Comparison of ENCODE assay signal across 27 cellular contexts in genomic region chr5:33162057-33162456, GRCh38.
"Had no signal": no experiment of that assay in that cellular context is flagged by ENCODE, and none has a peak within 500 bp of the region (broad histone marks: within the 10 kb centered on the region; RNA-seq: fewer than 3 reads in every experiment).

No MANE protein-coding gene starts in this region.

- H3K27ac Mint-ChIP-seq: immature natural killer cell, memory B cell, natural killer cell had no signal

- H3K27me3 Mint-ChIP-seq: memory B cell; naive thymus-derived CD4-positive, alpha-beta T cell had no signal

- H3K4me1 Mint-ChIP-seq: memory B cell had no signal

- H3K4me3 Mint-ChIP-seq: immature natural killer cell; memory B cell; naive thymus-derived CD4-positive, alpha-beta T cell; natural killer cell had no signal

- FAIRE-seq: endothelial cell of umbilical vein, frontal cortex, kidney had no signal

- H3K4me3 ChIP-seq: coronary artery, dorsolateral prefrontal cortex, esophagus muscularis mucosa, gastroesophageal sphincter, heart left ventricle, hepatocyte, left ventricle myocardium inferior, lung had no signal

- ATAC-seq: foreskin keratinocyte; gastroesophageal sphincter; heart left ventricle; left colon; left lobe of liver; naive thymus-derived CD4-positive, alpha-beta T cell; natural killer cell had no signal

- DNase-seq: dermis blood vessel endothelial cell; dorsolateral prefrontal cortex; effector CD4-positive, alpha-beta T cell; effector memory CD4-positive, alpha-beta T cell; foreskin keratinocyte; heart left ventricle; hypothalamus; immature natural killer cell; islet precursor cell; kidney; kidney glomerular epithelial cell; left colon; left ventricle myocardium inferior; mammary epithelial cell; mesendoderm; midbrain; naive thymus-derived CD4-positive, alpha-beta T cell; natural killer cell had no signal

- H3K4me1 ChIP-seq: esophagus muscularis mucosa, foreskin keratinocyte, gastroesophageal sphincter, heart left ventricle, left ventricle myocardium inferior had no signal

- H3K36me3 Mint-ChIP-seq: immature natural killer cell; memory B cell; naive thymus-derived CD4-positive, alpha-beta T cell; natural killer cell had no signal

- H3K36me3 ChIP-seq: esophagus muscularis mucosa, gastroesophageal sphincter, heart left ventricle, left ventricle myocardium inferior had no signal

- H3K27ac ChIP-seq: coronary artery, dorsolateral prefrontal cortex, esophagus muscularis mucosa, foreskin keratinocyte, gastroesophageal sphincter, heart left ventricle, hepatocyte, left ventricle myocardium inferior had no signal

- H3K27me3 ChIP-seq: dorsolateral prefrontal cortex, esophagus muscularis mucosa, foreskin keratinocyte, gastroesophageal sphincter, heart left ventricle, hepatocyte had no signal
